ENCODE assay signal across 34 cellular contexts in the genomic region with DNA sequence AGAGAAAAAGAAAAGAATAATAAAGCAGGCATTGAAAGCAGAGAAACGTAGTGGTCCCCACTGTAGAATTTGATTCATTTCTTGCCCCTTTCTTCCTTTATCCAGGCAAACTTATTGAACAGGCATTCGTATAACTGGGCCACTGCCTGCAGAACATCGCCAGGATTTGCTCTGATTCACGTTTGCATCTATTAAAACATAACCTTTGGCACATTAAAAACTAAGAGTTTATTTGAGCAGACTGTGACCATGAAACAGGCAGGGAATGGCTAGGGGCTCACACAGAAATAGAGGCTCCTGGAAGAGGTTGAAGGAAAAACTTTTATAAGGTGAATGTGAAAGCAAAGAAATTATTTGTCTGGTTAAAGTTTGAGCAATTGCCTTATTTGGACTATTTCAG. TPM values are rescaled to one million over a fixed set of nuclear protein-coding genes. Genes with fewer than 3 reads are reported as not detected.
"Had no signal": no experiment of that assay in that cellular context is flagged by ENCODE, and none has a peak within 500 bp of the region (broad histone marks: within the 10 kb centered on the region; RNA-seq: fewer than 3 reads in every experiment).

No MANE protein-coding gene starts in this region.

- H3K27me3 ChIP-seq: neutrophil, ovary, right atrium auricular region, right lobe of liver, transverse colon, upper lobe of left lung, vagina had no signal

- H3K9me3 ChIP-seq: left ventricle myocardium inferior, neutrophil, ovary, right atrium auricular region, right lobe of liver, transverse colon, upper lobe of left lung, vagina had no signal

- H3K4me2 ChIP-seq: smooth muscle cell had no signal

- H3K36me3 ChIP-seq: left ventricle myocardium inferior, neutrophil, ovary, right atrium auricular region, right lobe of liver, transverse colon, upper lobe of left lung, vagina had no signal

- DNase-seq: hypothalamus; immature natural killer cell; kidney; left colon; left ventricle myocardium inferior; naive thymus-derived CD8-positive, alpha-beta T cell; occipital lobe; ovary; right lobe of liver; stimulated activated CD4-positive, alpha-beta T cell treated with anti-CD3 and anti-CD28 coated beads, Interleukin-1b, Interleukin-23, amount 100 ng/mL, for 48 hours; stimulated activated CD4-positive, alpha-beta T cell treated with anti-CD3 and anti-CD28 coated beads, Interleukin-2, amount 100 ng/mL, for 48 hours; stimulated activated CD4-positive, alpha-beta T cell treated with anti-CD3 and anti-CD28 coated beads, Interleukin-4, amount 100 ng/mL, for 4 hours; stimulated activated CD8-positive, alpha-beta memory T cell treated with anti-CD3 and anti-CD28 coated beads, Interleukin-4, amount 100 ng/mL, for 48 hours; stimulated activated naive CD4-positive, alpha-beta T cell treated with Interleukin-2 at 50 U/mL for 16 hours; stimulated activated naive CD8-positive, alpha-beta T cell treated with anti-CD3 and anti-CD28 coated beads, Interleukin-15, amount 100 ng/mL, for 72 hours; substantia nigra; transverse colon; upper lobe of left lung had no signal

- H3K27ac ChIP-seq: left ventricle myocardium inferior, neutrophil, ovary, right atrium auricular region, right lobe of liver, transverse colon, upper lobe of left lung, vagina had no signal

- ATAC-seq: left colon; naive thymus-derived CD8-positive, alpha-beta T cell; right lobe of liver; stimulated activated memory B cell treated with anti-CD40 and anti-IgM and Interleukin-4, amounts not matched to agents 10 μg/mL and 1 μg/mL and 100 μg/mL, for 72 hours; stimulated activated naive CD8-positive, alpha-beta T cell treated with anti-CD3 and anti-CD28 coated beads, Interleukin-15, amount 100 ng/mL, for 72 hours had no signal

- H3K4me3 ChIP-seq: left ventricle myocardium inferior, lung, ovary, right atrium auricular region, right lobe of liver, smooth muscle cell, transverse colon, upper lobe of left lung, vagina had no signal

- H3K4me1 ChIP-seq: left ventricle myocardium inferior, right atrium auricular region, right lobe of liver, transverse colon, upper lobe of left lung, vagina had no signal

RNA-seq across cellular contexts. Expression of a gene that starts 33.4 kb away (rescaled TPM):
- total RNA-seq: kidney; left colon; left ventricle myocardium inferior; lower leg skin; lung; mucosa of gallbladder; naive thymus-derived CD8-positive, alpha-beta T cell; neural crest cell; occipital lobe; ovary; progenitor cell of endocrine pancreas; pulmonary artery endothelial cell; renal cortical epithelial cell; right atrium auricular region; right lobe of liver; skeletal muscle tissue; smooth muscle cell; temporal lobe; transverse colon; upper lobe of left lung; urinary bladder; vagina had no signal
- polyA plus RNA-seq: immature natural killer cell; lung; naive thymus-derived CD8-positive, alpha-beta T cell; ovary; smooth muscle cell; thymus; urinary bladder had no signal
